9 cellular contexts compared by ENCODE assay signal in the genomic region with DNA sequence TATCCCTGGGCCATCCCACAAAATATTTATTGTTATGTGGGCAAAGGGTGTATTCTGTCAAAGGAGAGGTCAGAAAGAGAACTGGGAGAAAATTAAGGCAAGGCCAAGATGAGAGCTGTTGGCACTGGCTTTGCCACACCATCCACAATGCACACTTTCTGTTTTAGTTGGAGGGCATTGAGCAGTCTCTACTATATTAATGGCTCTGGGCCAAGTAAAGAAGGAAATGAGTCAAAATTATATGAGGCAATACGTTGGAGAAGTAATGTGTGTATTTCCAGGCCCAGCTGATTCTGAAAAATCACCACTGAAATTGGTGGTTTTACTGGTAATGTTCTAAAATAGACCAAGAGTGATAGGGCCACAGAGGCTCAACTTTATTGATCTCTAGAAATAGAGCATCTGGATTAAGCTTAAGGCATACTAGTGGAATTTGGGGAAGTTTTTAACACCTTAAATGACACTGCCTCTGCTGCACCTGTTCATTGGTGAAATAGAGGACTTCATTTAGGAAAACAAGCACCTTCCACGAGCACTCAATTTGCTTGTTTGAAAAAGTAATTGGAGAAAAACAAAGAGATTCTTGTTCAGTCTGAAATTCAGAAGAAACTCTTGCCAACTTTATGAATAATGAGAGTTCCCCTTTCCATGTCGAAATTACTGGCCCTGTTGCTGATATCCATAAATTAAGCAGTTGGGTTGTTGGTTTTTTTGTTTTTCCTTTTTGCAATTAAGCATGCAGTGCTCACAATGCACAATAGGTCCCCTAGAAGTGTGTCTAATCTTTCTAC.
DNase-seq lines count a peak whose midpoint lies in the region; ATAC-seq, FAIRE-seq and TF ChIP-seq lines count a peak whose summit lies in the region.
"Had no signal": no experiment of that assay in that cellular context is flagged by ENCODE, and none has a peak within 500 bp of the region (broad histone marks: within the 10 kb centered on the region; RNA-seq: fewer than 3 reads in every experiment).

No MANE protein-coding gene starts in this region.

- intact Hi-C loops in gastrocnemius medialis (cut with DNase I; ENCODE audit: low total_unique reads): no loop called here
- intact Hi-C loops in CD8-positive, alpha-beta T cell (cut with DNase I, micrococcal nuclease): no loop called here

- DNase-seq in DMS 273 (lab: John Stamatoyannopoulos, UW; ENCODE audit: unreplicated experiment) (peak; percentile 22), DMS 273 treated with DMSO at 0.1 percent for 48 hours (lab: John Stamatoyannopoulos, UW) (no peak), MG63 (peak; percentile 67), bronchial epithelial cell (ENCODE audit: low read depth) (peak; percentile 83), gastrocnemius medialis (no peak), D721Med (ENCODE audit: insufficient read length, low spot score) (no peak)
- no peak for DNase-seq in CD8-positive, alpha-beta T cell
- DNase-seq in activated naive CD8-positive, alpha-beta T cell treated with anti-CD3 and anti-CD28 coated beads for 36 hours: no peak

- no peak overlapping the region for H3K27ac Mint-ChIP-seq in CD8-positive, alpha-beta T cell
- H3K27ac Mint-ChIP-seq in activated naive CD8-positive, alpha-beta T cell treated with anti-CD3 and anti-CD28 coated beads for 36 hours: no peak overlapping the region

- no peaks in the 10 kb centered on the region for H3K9me3 ChIP-seq in MG63
- H3K9me3 ChIP-seq in gastrocnemius medialis: no peaks in the 10 kb centered on the region
- no peaks in the 10 kb centered on the region for H3K9me3 ChIP-seq in CD8-positive, alpha-beta T cell (ENCODE audit: low read length)

- no peak for TF ChIP-seq CTCF in bronchial epithelial cell (IDR thresholded peaks at IDR 0.05; ENCODE audit: insufficient read depth, low read length, severe bottlenecking)
- no peak for TF ChIP-seq CTCF in gastrocnemius medialis (IDR thresholded peaks at IDR 0.05 in 4 of 5, conservative IDR thresholded peaks at IDR 0.05 in 1 of 5)
- TF ChIP-seq CTCF in CD8-positive, alpha-beta T cell (IDR thresholded peaks at IDR 0.05): no peak
- TF ChIP-seq CTCF in D721Med (IDR thresholded peaks at IDR 0.05; ENCODE audit: insufficient read depth, missing control alignments): no peak

- in situ Hi-C loops in gastrocnemius medialis (cut with MboI; ENCODE audit: low sequenced_read_pairs in 4 of 4): no loop called here

- POLR2A ChIA-PET in CD8-positive, alpha-beta T cell (lab: Charles Lee): no interaction called here

- H3K4me3 Mint-ChIP-seq in CD8-positive, alpha-beta T cell: no peak overlapping the region
- no peak overlapping the region for H3K4me3 Mint-ChIP-seq in activated naive CD8-positive, alpha-beta T cell treated with anti-CD3 and anti-CD28 coated beads for 36 hours

- no peaks in the 10 kb centered on the region for H3K4me1 Mint-ChIP-seq in CD8-positive, alpha-beta T cell (ENCODE audit: low read depth)
- no peaks in the 10 kb centered on the region for H3K4me1 Mint-ChIP-seq in activated naive CD8-positive, alpha-beta T cell treated with anti-CD3 and anti-CD28 coated beads for 36 hours

- CTCF ChIA-PET in CD8-positive, alpha-beta T cell (lab: Charles Lee): no interaction called here

- H3K4me1 ChIP-seq in gastrocnemius medialis: peaks cover 9 to 10% of the 10 kb centered on the region in 2 donors
- no peaks in the 10 kb centered on the region for H3K4me1 ChIP-seq in CD8-positive, alpha-beta T cell (ENCODE audit: insufficient read depth, low read length)

- peak; percentile 47 to 53 for ATAC-seq in gastrocnemius medialis
- ATAC-seq in CD8-positive, alpha-beta T cell: no peak

- no peaks in the 10 kb centered on the region for H3K36me3 Mint-ChIP-seq in CD8-positive, alpha-beta T cell
- no peaks in the 10 kb centered on the region for H3K36me3 Mint-ChIP-seq in activated naive CD8-positive, alpha-beta T cell treated with anti-CD3 and anti-CD28 coated beads for 36 hours

- H3K4me3 ChIP-seq in MG63: no peak overlapping the region
- no peak overlapping the region for H3K4me3 ChIP-seq in bronchial epithelial cell (ENCODE audit: low read depth, low read length)
- H3K4me3 ChIP-seq in gastrocnemius medialis: no peak overlapping the region
- no peak overlapping the region for H3K4me3 ChIP-seq in CD8-positive, alpha-beta T cell (ENCODE audit: low read depth, low read length)

- no peaks in the 10 kb centered on the region for H3K27me3 ChIP-seq in MG63
- H3K27me3 ChIP-seq in bronchial epithelial cell (ENCODE audit: control insufficient read depth, insufficient read depth, low read length): no peaks in the 10 kb centered on the region
- H3K27me3 ChIP-seq in gastrocnemius medialis: no peaks in the 10 kb centered on the region
- no peaks in the 10 kb centered on the region for H3K27me3 ChIP-seq in CD8-positive, alpha-beta T cell (ENCODE audit: insufficient read depth, low read length)

- peak overlapping the region in 1 of 4 donors; percentile 26 for H3K27ac ChIP-seq in gastrocnemius medialis
- no peak overlapping the region for H3K27ac ChIP-seq in CD8-positive, alpha-beta T cell (ENCODE audit: low read depth, low read length)
- H3K27ac ChIP-seq: 22Rv1 had no signal

- FAIRE-seq in bronchial epithelial cell (lab: Jason Lieb, UNC) (no peak), D721Med (lab: Jason Lieb, UNC) (no peak)

- H3K27me3 Mint-ChIP-seq in CD8-positive, alpha-beta T cell (ENCODE audit: low read depth): no peaks in the 10 kb centered on the region
- no peaks in the 10 kb centered on the region for H3K27me3 Mint-ChIP-seq in activated naive CD8-positive, alpha-beta T cell treated with anti-CD3 and anti-CD28 coated beads for 36 hours

- TF ChIP-seq POLR2A in gastrocnemius medialis (IDR thresholded peaks at IDR 0.05): no peak

- H3K36me3 ChIP-seq in MG63 (no peaks in the 10 kb centered on the region), bronchial epithelial cell (ENCODE audit: control insufficient read depth, insufficient read depth, low read length) (no peaks in the 10 kb centered on the region), gastrocnemius medialis (no peaks in the 10 kb centered on the region)
- H3K36me3 ChIP-seq in CD8-positive, alpha-beta T cell (ENCODE audit: insufficient read depth, low read length): no peaks in the 10 kb centered on the region

- H3K9me3 Mint-ChIP-seq in CD8-positive, alpha-beta T cell: no peaks in the 10 kb centered on the region
- no peaks in the 10 kb centered on the region for H3K9me3 Mint-ChIP-seq in activated naive CD8-positive, alpha-beta T cell treated with anti-CD3 and anti-CD28 coated beads for 36 hours

Comparison
In these comparisons a context has a peak if more than half of its experiments do, and no peak if none do; other contexts are left out.
1. DNase-seq: peak in DMS 273 (single experiment), MG63 (single experiment) and bronchial epithelial cell (single experiment); none in DMS 273 treated with DMSO at 0.1 percent for 48 hours (single experiment), gastrocnemius medialis (0 of 2), CD8-positive, alpha-beta T cell (0 of 7), D721Med (single experiment) and activated naive CD8-positive, alpha-beta T cell treated with anti-CD3 and anti-CD28 coated beads for 36 hours (single experiment).